In the genomic region with DNA sequence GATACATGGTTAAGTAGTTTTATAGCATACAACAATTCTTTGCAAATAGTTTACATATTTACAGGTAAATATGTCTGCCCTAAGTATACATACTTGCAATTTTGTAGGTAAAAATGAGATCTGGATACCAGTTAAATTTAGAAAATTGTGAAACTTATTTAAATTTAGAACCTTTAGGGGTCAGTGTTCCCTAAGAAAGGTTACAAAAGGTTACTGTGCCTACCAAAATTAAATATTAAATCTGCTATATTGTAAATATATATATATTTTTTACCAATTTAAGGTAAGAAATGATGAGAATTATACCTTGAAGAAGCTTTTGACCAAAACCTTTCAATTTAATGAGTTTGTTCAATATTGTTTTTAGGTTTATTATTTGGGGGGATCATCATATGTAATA, we compare ENCODE assay signal across 21 cellular contexts. TPM values are rescaled to one million over a fixed set of nuclear protein-coding genes. Genes with fewer than 3 reads are reported as not detected.
DNase-seq lines count a peak whose midpoint lies in the region; ATAC-seq, FAIRE-seq and TF ChIP-seq lines count a peak whose summit lies in the region.
"Had no signal": no experiment of that assay in that cellular context is flagged by ENCODE, and none has a peak within 500 bp of the region (broad histone marks: within the 10 kb centered on the region; RNA-seq: fewer than 3 reads in every experiment).

No MANE protein-coding gene starts in this region.

- H3K9me3 Mint-ChIP-seq in endothelial cell (ENCODE audit: unreplicated experiment): no peaks in the 10 kb centered on the region
- H3K9me3 Mint-ChIP-seq: activated B cell treated with CpG ODN at 0.5 μM for 24 hours; stimulated activated naive CD8-positive, alpha-beta T cell treated with anti-CD3 and anti-CD28 coated beads, Interleukin-15, Interleukin-2, amounts not matched to agents 100 ng/mL and 50 ng/mL, for 24 hours had no signal

- H3K27ac ChIP-seq in 22Rv1: peak overlapping the region; percentile 86; the same call in 1 of the 2 replicates
- H3K27ac ChIP-seq: coronary artery, heart right ventricle, KMS-11, ovary had no signal

- no peak overlapping the region for H3K27ac Mint-ChIP-seq in endothelial cell (ENCODE audit: unreplicated experiment)
- H3K27ac Mint-ChIP-seq: activated B cell treated with CpG ODN at 0.5 μM for 24 hours; stimulated activated naive CD8-positive, alpha-beta T cell treated with anti-CD3 and anti-CD28 coated beads, Interleukin-15, Interleukin-2, amounts not matched to agents 100 ng/mL and 50 ng/mL, for 24 hours had no signal

- TF ChIP-seq POLR2A in H54 (IDR thresholded peaks at IDR 0.05; ENCODE audit: low read depth, low read length): no peak

- H3K4me1 Mint-ChIP-seq in endothelial cell (ENCODE audit: unreplicated experiment): no peaks in the 10 kb centered on the region
- H3K4me1 Mint-ChIP-seq: activated B cell treated with CpG ODN at 0.5 μM for 24 hours had no signal

- DNase-seq in NCI-H2029 (lab: John Stamatoyannopoulos, UW) (peak; percentile 44), endothelial cell (ENCODE audit: low spot score) (no peak), HTR-8/SVneo (ENCODE audit: insufficient read length, low spot score) (no peak), KG1 (lab: John Stamatoyannopoulos, UW) (no peak), H54 (ENCODE audit: insufficient read length, low spot score) (no peak)
- DNase-seq: activated B cell treated with CpG ODN at 0.5 μM for 24 hours; activated effector memory CD4-positive, alpha-beta T cell treated with Interleukin-2 at 50 U/mL for 16 hours; amniotic stem cell; DND-41; HCEC 1CT; heart right ventricle; NCI-H226; ovary had no signal

- H3K27me3 Mint-ChIP-seq in endothelial cell (ENCODE audit: unreplicated experiment): peaks cover 1% of the 10 kb centered on the region
- H3K27me3 Mint-ChIP-seq: activated B cell treated with CpG ODN at 0.5 μM for 24 hours; stimulated activated naive CD8-positive, alpha-beta T cell treated with anti-CD3 and anti-CD28 coated beads, Interleukin-15, Interleukin-2, amounts not matched to agents 100 ng/mL and 50 ng/mL, for 24 hours had no signal

- peak; percentile 36 for TF ChIP-seq CTCF in 22Rv1 (IDR thresholded peaks at IDR 0.05)
- TF ChIP-seq CTCF in endothelial cell (IDR thresholded peaks at IDR 0.05; ENCODE audit: unreplicated experiment): peak; percentile 40

- H3K36me3 Mint-ChIP-seq in endothelial cell (ENCODE audit: low read depth, unreplicated experiment): no peaks in the 10 kb centered on the region

- FAIRE-seq in G401.6 (lab: Jason Lieb, UNC) (peak; percentile 82), HTR-8/SVneo (lab: Jason Lieb, UNC) (no peak), H54 (lab: Jason Lieb, UNC) (no peak)
- FAIRE-seq: keratinocyte had no signal

- no peak overlapping the region for H3K4me3 Mint-ChIP-seq in endothelial cell (ENCODE audit: unreplicated experiment)
- H3K4me3 Mint-ChIP-seq: activated B cell treated with CpG ODN at 0.5 μM for 24 hours; stimulated activated naive CD8-positive, alpha-beta T cell treated with anti-CD3 and anti-CD28 coated beads, Interleukin-15, Interleukin-2, amounts not matched to agents 100 ng/mL and 50 ng/mL, for 24 hours had no signal

- ATAC-seq in GM19395 (IDR thresholded peaks at IDR 0.05; ENCODE audit: unreplicated experiment): no peak
- ATAC-seq: heart right ventricle had no signal

RNA-seq across cellular contexts. Expression of gene MIPOL1, which starts 54.0 kb away (rescaled TPM):
- total RNA-seq in endothelial cell (ENCODE audit: unreplicated experiment): 12.1 TPM
- total RNA-seq: activated B cell treated with CpG ODN at 0.5 μM for 24 hours; activated CD8-positive, alpha-beta memory T cell treated with anti-CD3 and anti-CD28 coated beads for 36 hours had no signal
